13 cellular contexts compared by ENCODE assay signal in the genomic region with DNA sequence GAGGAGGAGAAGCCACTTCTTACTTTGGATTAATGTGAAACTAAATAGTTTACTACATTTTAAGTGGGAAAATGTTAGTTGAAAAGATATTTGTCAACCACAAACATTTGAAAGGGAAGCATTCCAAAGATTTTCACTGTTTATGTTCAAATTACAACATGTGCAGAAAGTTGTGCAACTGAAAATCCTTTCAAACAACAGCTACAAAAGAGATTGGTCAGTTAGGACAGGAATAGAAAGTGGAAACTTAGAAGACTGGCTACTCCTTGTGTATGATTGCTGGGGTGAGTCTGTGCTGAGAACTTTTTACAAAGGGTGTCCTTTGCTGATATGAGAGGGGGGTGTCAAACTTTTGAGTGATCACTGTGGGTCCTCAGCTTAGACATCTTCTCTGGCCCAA.
DNase-seq lines count a peak whose midpoint lies in the region; FAIRE-seq and TF ChIP-seq lines count a peak whose summit lies in the region.
"Had no signal": no experiment of that assay in that cellular context is flagged by ENCODE, and none has a peak within 500 bp of the region (broad histone marks: within the 10 kb centered on the region; RNA-seq: fewer than 3 reads in every experiment).

No MANE protein-coding gene starts in this region.

- H3K9ac ChIP-seq in adipocyte (ENCODE audit: low read length) = peak overlapping the region; percentile 82

- TF ChIP-seq EP300 in sigmoid colon (IDR thresholded peaks at IDR 0.05) = no peak

- H3K4me3 ChIP-seq in adipocyte (ENCODE audit: low read length) = peak overlapping the region; percentile 68
- H3K4me3 ChIP-seq in foreskin fibroblast (ENCODE audit: low read depth in 1 of 2, low read length in 2 of 2) = no peak overlapping the region
- no peak overlapping the region for H3K4me3 ChIP-seq in sigmoid colon

- H3K36me3 ChIP-seq in adipocyte (ENCODE audit: control insufficient read depth, insufficient read depth, low read length, severe bottlenecking) (no peaks in the 10 kb centered on the region), sigmoid colon (no peaks in the 10 kb centered on the region)

- H3K4me1 ChIP-seq in adipocyte (ENCODE audit: control insufficient read depth, insufficient read depth, low read length) (peaks cover 54% of the 10 kb centered on the region), sigmoid colon (peaks cover 0 to 56% (median 45%) of the 10 kb centered on the region in 4 donors)

- TF ChIP-seq POLR2A in sigmoid colon (IDR thresholded peaks at IDR 0.05) = no peak

- H3K9me3 ChIP-seq in adipocyte (ENCODE audit: control insufficient read depth, low read length) (no peaks in the 10 kb centered on the region), sigmoid colon (no peaks in the 10 kb centered on the region)

- H3K27me3 ChIP-seq in adipocyte (replicated peaks; ENCODE audit: control insufficient read depth, insufficient read depth, low read length) (no peaks in the 10 kb centered on the region), sigmoid colon (no peaks in the 10 kb centered on the region)

- TF ChIP-seq CTCF in foreskin fibroblast (IDR thresholded peaks at IDR 0.05; ENCODE audit: low read depth, low read length) (no peak), sigmoid colon (IDR thresholded peaks at IDR 0.05) (no peak)

- DNase-seq in CD1c-positive myeloid dendritic cell (ENCODE audit: extremely low spot score) (peak; percentile 63), adipocyte (ENCODE audit: low read depth) (peak; percentile 91), foreskin fibroblast (peak; percentile 69 to 84), sigmoid colon (no peak), superior temporal gyrus (ENCODE audit: extremely low spot score) (no peak), activated gamma-delta T cell (lab: John Stamatoyannopoulos, UW) (no peak), RCC 7860 (ENCODE audit: low spot score) (no peak), DMS153 treated with DMSO at 0.1 percent for 48 hours (lab: John Stamatoyannopoulos, UW; ENCODE audit: unreplicated experiment) (no peak)
- DNase-seq: activated CD4-positive, alpha-beta T cell treated with anti-CD3 and anti-CD28 coated beads for 1 hour; activated naive CD4-positive, alpha-beta T cell treated with anti-CD3 and anti-CD28 coated beads, Interleukin-2, amount 10 ng/mL, durations not matched to agents 7 days and 5 days; NCI-H1417 treated with DMSO at 0.1 percent for 48 hours had no signal

- FAIRE-seq in RCC 7860 (lab: Jason Lieb, UNC) = no peak
- FAIRE-seq: H1 had no signal

- intact Hi-C loops in sigmoid colon (cut with DNase I) = loop anchor here (5.0 kb wide), 4 partner anchors 51 to 276 kb away; a partner anchor contains a TSS

- peak overlapping the region; percentile 66 to 81 (median 76) for H3K27ac ChIP-seq in sigmoid colon
- H3K27ac ChIP-seq: epithelial cell of prostate had no signal

Comparison
In these comparisons a context has a peak if more than half of its experiments do, and no peak if none do; other contexts are left out.
1. DNase-seq: peak in CD1c-positive myeloid dendritic cell (single experiment), adipocyte (single experiment) and foreskin fibroblast (2 of 2); none in sigmoid colon (single experiment), superior temporal gyrus (single experiment), activated gamma-delta T cell (single experiment), RCC 7860 (single experiment) and DMS153 treated with DMSO at 0.1 percent for 48 hours (single experiment).